ENCODE assay signal across 9 cellular contexts in genomic region chr13:110136660-110137585, GRCh38.
DNase-seq lines count a peak whose midpoint lies in the region; ATAC-seq and TF ChIP-seq lines count a peak whose summit lies in the region.
"Had no signal": no experiment of that assay in that cellular context is flagged by ENCODE, and none has a peak within 500 bp of the region (broad histone marks: within the 10 kb centered on the region; RNA-seq: fewer than 3 reads in every experiment).

No MANE protein-coding gene starts in this region.

- H3K9me2 ChIP-seq in hepatocyte (replicated peaks; ENCODE audit: insufficient read depth) = no peaks in the 10 kb centered on the region

- in situ Hi-C loops in gastrocnemius medialis (cut with MboI; ENCODE audit: low sequenced_read_pairs in 4 of 4) = no loop called here

- TF ChIP-seq CTCF in WTC11 (IDR thresholded peaks at IDR 0.05) = no peak
- TF ChIP-seq CTCF in hepatocyte (IDR thresholded peaks at IDR 0.05; ENCODE audit: poor library complexity) = no peak
- TF ChIP-seq CTCF in gastrocnemius medialis (IDR thresholded peaks at IDR 0.05 in 4 of 5, conservative IDR thresholded peaks at IDR 0.05 in 1 of 5) = no peak

- intact Hi-C loops in gastrocnemius medialis (cut with DNase I; ENCODE audit: low total_unique reads) = loop anchor here (5.0 to 10.0 kb wide), 3 partner anchors 40 to 892 kb away; no protein-coding TSS in a partner anchor

- H3K36me3 ChIP-seq in hepatocyte (replicated peaks; ENCODE audit: insufficient read depth, low read depth) (no peaks in the 10 kb centered on the region), gastrocnemius medialis (no peaks in the 10 kb centered on the region)
- H3K36me3 ChIP-seq: vagina had no signal

- no peaks in the 10 kb centered on the region for H3K9me3 Mint-ChIP-seq in T-helper 2 cell treated with Interferon-gamma antibody and Interleukin-4, amounts not matched to agents 5 μg/mL and 100 μg/mL, for 36 hours
- no peaks in the 10 kb centered on the region for H3K9me3 Mint-ChIP-seq in WTC11

- H3K36me3 Mint-ChIP-seq in T-helper 2 cell treated with Interferon-gamma antibody and Interleukin-4, amounts not matched to agents 5 μg/mL and 100 μg/mL, for 36 hours (ENCODE audit: low read depth) = no peaks in the 10 kb centered on the region
- no peaks in the 10 kb centered on the region for H3K36me3 Mint-ChIP-seq in WTC11

- no peak for DNase-seq in T-helper 2 cell treated with Interferon-gamma antibody and Interleukin-4, amounts not matched to agents 5 μg/mL and 100 μg/mL, for 36 hours (ENCODE audit: low spot score)
- no peak for DNase-seq in T-helper 2 cell
- no peak for DNase-seq in WTC11 (ENCODE audit: low spot score)
- DNase-seq in hepatocyte (ENCODE audit: low spot score) = no peak
- no peak for DNase-seq in gastrocnemius medialis
- DNase-seq in T-helper 9 cell = no peak
- DNase-seq in DMS53 treated with DMSO at 0.1 percent for 48 hours (lab: John Stamatoyannopoulos, UW; ENCODE audit: unreplicated experiment) = no peak

- no peak overlapping the region for H3K4me3 ChIP-seq in hepatocyte
- H3K4me3 ChIP-seq in gastrocnemius medialis = peak overlapping the region in 2 of 4 donors; percentile 58 to 61

- ATAC-seq in WTC11 (peak; percentile 52), gastrocnemius medialis (no peak), GM18909 (IDR thresholded peaks at IDR 0.05; ENCODE audit: poor library complexity, unreplicated experiment) (no peak)

- H3K27me3 Mint-ChIP-seq in T-helper 2 cell treated with Interferon-gamma antibody and Interleukin-4, amounts not matched to agents 5 μg/mL and 100 μg/mL, for 36 hours (ENCODE audit: low read depth) = peaks cover 32% of the 10 kb centered on the region
- peaks cover 33% of the 10 kb centered on the region for H3K27me3 Mint-ChIP-seq in WTC11 (ENCODE audit: low read depth)

- peaks cover 6% of the 10 kb centered on the region for H3K27me3 ChIP-seq in hepatocyte
- H3K27me3 ChIP-seq in gastrocnemius medialis = no peaks in the 10 kb centered on the region
- H3K27me3 ChIP-seq: vagina had no signal

- 38% methylated on average over 16 of the region's 16 CpGs for WGBS in hepatocyte (ENCODE audit: low lambda C conversion rate, missing lambda C conversion rate)

- POLR2A ChIA-PET in WTC11 (lab: Charles Lee) = interaction anchor here (1.2 kb wide), 1 partner anchor 9 kb away, joined by 4 read pairs; no protein-coding TSS in a partner anchor

- H4K20me1 ChIP-seq in hepatocyte (ENCODE audit: insufficient read depth, poor library complexity, severe bottlenecking) = no peaks in the 10 kb centered on the region

- H3K4me3 Mint-ChIP-seq in T-helper 2 cell treated with Interferon-gamma antibody and Interleukin-4, amounts not matched to agents 5 μg/mL and 100 μg/mL, for 36 hours = peak overlapping the region; percentile 85
- H3K4me3 Mint-ChIP-seq in WTC11 = peak overlapping the region; percentile 87

- H3K4me1 ChIP-seq in hepatocyte (ENCODE audit: insufficient read depth) (peaks cover 7% of the 10 kb centered on the region), gastrocnemius medialis (peaks cover 41 to 43% of the 10 kb centered on the region in 2 donors)

- no peaks in the 10 kb centered on the region for H3K9me3 ChIP-seq in hepatocyte (ENCODE audit: low read depth)
- no peaks in the 10 kb centered on the region for H3K9me3 ChIP-seq in gastrocnemius medialis
- H3K9me3 ChIP-seq: vagina had no signal

- H3K4me1 Mint-ChIP-seq in T-helper 2 cell treated with Interferon-gamma antibody and Interleukin-4, amounts not matched to agents 5 μg/mL and 100 μg/mL, for 36 hours (ENCODE audit: low read depth) = peaks cover 15% of the 10 kb centered on the region
- peaks cover 54% of the 10 kb centered on the region for H3K4me1 Mint-ChIP-seq in WTC11

- H3K27ac ChIP-seq in hepatocyte (no peak overlapping the region), gastrocnemius medialis (peak overlapping the region; percentile 85 to 95 (median 89))

- H3K27ac Mint-ChIP-seq in T-helper 2 cell treated with Interferon-gamma antibody and Interleukin-4, amounts not matched to agents 5 μg/mL and 100 μg/mL, for 36 hours = peak overlapping the region; percentile 80
- H3K27ac Mint-ChIP-seq in WTC11 = no peak overlapping the region

- H2AFZ ChIP-seq in hepatocyte = no peak overlapping the region

- CTCF ChIA-PET in WTC11 (lab: Charles Lee) = interaction anchor here (0.7 to 1.3 kb wide), 3 partner anchors 8 to 215 kb away, joined by 3 to 4 read pairs (median 3); no protein-coding TSS in a partner anchor

- H3K4me2 ChIP-seq in hepatocyte = peak overlapping the region; percentile 81

- TF ChIP-seq POLR2A in gastrocnemius medialis (IDR thresholded peaks at IDR 0.05) = no peak

- H3K79me2 ChIP-seq in hepatocyte = no peaks in the 10 kb centered on the region

TF ChIP-seq in WTC11, 78 proteins besides CTCF, POLR2A, EP300 and RAD21:
- TF ChIP-seq JAZF1 (CRISPR knock-in tag; IDR thresholded peaks at IDR 0.05) (no peak), NFATC4 (CRISPR knock-in tag; IDR thresholded peaks at IDR 0.05) (no peak), EMX1 (CRISPR knock-in tag; IDR thresholded peaks at IDR 0.05) (no peak), ZNF232 (CRISPR knock-in tag; IDR thresholded peaks at IDR 0.05) (no peak), SMAD3 (CRISPR knock-in tag; IDR thresholded peaks at IDR 0.05; ENCODE audit: borderline replicate concordance) (no peak)
